8 cellular contexts compared by ENCODE assay signal in genomic region chr7:7099584-7100014, GRCh38.
DNase-seq lines count a peak whose midpoint lies in the region; ATAC-seq, FAIRE-seq and TF ChIP-seq lines count a peak whose summit lies in the region.

No MANE protein-coding gene starts in this region.

- in situ Hi-C loops in Caki2 (cut with HindIII; ENCODE audit: low pct_unique_long_range_greater_than_20kb, low sequenced_read_pairs) = no loop called here

- no peak overlapping the region for H3K4me3 ChIP-seq in bronchial epithelial cell (ENCODE audit: low read depth, low read length)
- H3K4me3 ChIP-seq in kidney epithelial cell (ENCODE audit: low read depth, low read length) = no peak overlapping the region
- H3K4me3 ChIP-seq in thyroid gland (replicated peaks in 1 of 3) = no peak overlapping the region

- H3K27me3 ChIP-seq in bronchial epithelial cell (ENCODE audit: control insufficient read depth, insufficient read depth, low read length) = no peaks in the 10 kb centered on the region
- no peaks in the 10 kb centered on the region for H3K27me3 ChIP-seq in kidney epithelial cell (ENCODE audit: control insufficient read depth, insufficient read depth, low read length)
- no peaks in the 10 kb centered on the region for H3K27me3 ChIP-seq in thyroid gland

- H3K4me1 ChIP-seq in thyroid gland = peaks cover 8 to 18% of the 10 kb centered on the region in 2 donors

- no peaks in the 10 kb centered on the region for H3K4me1 Mint-ChIP-seq in activated T-helper 1 cell treated with anti-CD3 and anti-CD28 coated beads, Interleukin-12 subunit alpha, Interleukin-12 subunit beta, Interleukin-2, Interleukin-4 antibody, amounts not matched to agents 30 ng/mL and 10 ng/mL and 1 ng/mL, durations not matched to agents 14 hours and 24 hours and 36 hours (ENCODE audit: low read depth)

- WGBS in thyroid gland, 2 donors = 8 to 13% methylated on average over 1 of the region's 1 CpG

- TF ChIP-seq POLR2A in thyroid gland (IDR thresholded peaks at IDR 0.05) = no peak

- no peak for ATAC-seq in activated CD4-positive, CD25-positive, alpha-beta regulatory T cell treated with anti-CD3 and anti-CD28 coated beads, Interleukin-2, amount 50 U/mL, for 24 hours

- H3K27me3 Mint-ChIP-seq in activated T-helper 1 cell treated with anti-CD3 and anti-CD28 coated beads, Interleukin-12 subunit alpha, Interleukin-12 subunit beta, Interleukin-2, Interleukin-4 antibody, amounts not matched to agents 30 ng/mL and 10 ng/mL and 1 ng/mL, durations not matched to agents 14 hours and 24 hours and 36 hours (ENCODE audit: insufficient read depth) = peaks cover 2% of the 10 kb centered on the region

- intact Hi-C loops in thyroid gland (cut with DNase I) = loop anchor here (5.0 to 10.0 kb wide), 3 partner anchors 83 to 435 kb away; partner anchors contain the start of genes C1GALT1 and COL28A1
- intact Hi-C loops in activated T-helper 1 cell treated with anti-CD3 and anti-CD28 coated beads, Interleukin-12 subunit alpha, Interleukin-12 subunit beta, Interleukin-2, Interleukin-4 antibody, amounts not matched to agents 30 ng/mL and 10 ng/mL and 1 ng/mL, durations not matched to agents 14 hours and 24 hours and 36 hours (cut with micrococcal nuclease) = loop anchor here (5.0 to 10.0 kb wide), 2 partner anchors 325 to 663 kb away; no protein-coding TSS in a partner anchor

- H3K9me3 Mint-ChIP-seq in activated T-helper 1 cell treated with anti-CD3 and anti-CD28 coated beads, Interleukin-12 subunit alpha, Interleukin-12 subunit beta, Interleukin-2, Interleukin-4 antibody, amounts not matched to agents 30 ng/mL and 10 ng/mL and 1 ng/mL, durations not matched to agents 14 hours and 24 hours and 36 hours = no peaks in the 10 kb centered on the region

- no peaks in the 10 kb centered on the region for H3K9me3 ChIP-seq in thyroid gland

- DNase-seq in Caki2 (ENCODE audit: low read depth) (peak; percentile 97), NCI-H146 (lab: John Stamatoyannopoulos, UW) (peak; percentile 70), bronchial epithelial cell (ENCODE audit: low read depth) (peak; percentile 93), kidney epithelial cell (ENCODE audit: low read depth) (peak; percentile 86), thyroid gland (peak; percentile 93), NCI-H524 (lab: John Stamatoyannopoulos, UW) (no peak)
- no peak for DNase-seq in activated T-helper 1 cell treated with anti-CD3 and anti-CD28 coated beads, Interleukin-12 subunit alpha, Interleukin-12 subunit beta, Interleukin-2, Interleukin-4 antibody, amounts not matched to agents 30 ng/mL and 10 ng/mL and 1 ng/mL, durations not matched to agents 14 hours and 24 hours and 36 hours (ENCODE audit: low spot score)

- TF ChIP-seq CTCF in bronchial epithelial cell (IDR thresholded peaks at IDR 0.05; ENCODE audit: insufficient read depth, low read length, severe bottlenecking) (no peak), kidney epithelial cell (IDR thresholded peaks at IDR 0.05; ENCODE audit: insufficient read depth, low read length, poor library complexity, severe bottlenecking) (no peak), thyroid gland (IDR thresholded peaks at IDR 0.05) (no peak)

- peak overlapping the region; percentile 13 to 64 (median 61) for H3K27ac ChIP-seq in thyroid gland

- H3K36me3 Mint-ChIP-seq in activated T-helper 1 cell treated with anti-CD3 and anti-CD28 coated beads, Interleukin-12 subunit alpha, Interleukin-12 subunit beta, Interleukin-2, Interleukin-4 antibody, amounts not matched to agents 30 ng/mL and 10 ng/mL and 1 ng/mL, durations not matched to agents 14 hours and 24 hours and 36 hours (ENCODE audit: low read depth) = no peaks in the 10 kb centered on the region

- H3K4me3 Mint-ChIP-seq in activated T-helper 1 cell treated with anti-CD3 and anti-CD28 coated beads, Interleukin-12 subunit alpha, Interleukin-12 subunit beta, Interleukin-2, Interleukin-4 antibody, amounts not matched to agents 30 ng/mL and 10 ng/mL and 1 ng/mL, durations not matched to agents 14 hours and 24 hours and 36 hours = no peak overlapping the region

- FAIRE-seq in bronchial epithelial cell (lab: Jason Lieb, UNC) = peak; percentile 43

- H3K27ac Mint-ChIP-seq in activated T-helper 1 cell treated with anti-CD3 and anti-CD28 coated beads, Interleukin-12 subunit alpha, Interleukin-12 subunit beta, Interleukin-2, Interleukin-4 antibody, amounts not matched to agents 30 ng/mL and 10 ng/mL and 1 ng/mL, durations not matched to agents 14 hours and 24 hours and 36 hours = no peak overlapping the region

- no peaks in the 10 kb centered on the region for H3K36me3 ChIP-seq in bronchial epithelial cell (ENCODE audit: control insufficient read depth, insufficient read depth, low read length)
- no peaks in the 10 kb centered on the region for H3K36me3 ChIP-seq in kidney epithelial cell (ENCODE audit: control insufficient read depth, insufficient read depth, low read length)
- no peaks in the 10 kb centered on the region for H3K36me3 ChIP-seq in thyroid gland

Comparison
In these comparisons a context has a peak if more than half of its experiments do, and no peak if none do; other contexts are left out.
1. DNase-seq: peak in Caki2 (single experiment), NCI-H146 (single experiment), bronchial epithelial cell (single experiment), kidney epithelial cell (single experiment) and thyroid gland (2 of 2); none in NCI-H524 (0 of 2) and activated T-helper 1 cell treated with anti-CD3 and anti-CD28 coated beads, Interleukin-12 subunit alpha, Interleukin-12 subunit beta, Interleukin-2, Interleukin-4 antibody, amounts not matched to agents 30 ng/mL and 10 ng/mL and 1 ng/mL, durations not matched to agents 14 hours and 24 hours and 36 hours (single experiment).